ENCODE assay signal across 8 cellular contexts in the genomic region with DNA sequence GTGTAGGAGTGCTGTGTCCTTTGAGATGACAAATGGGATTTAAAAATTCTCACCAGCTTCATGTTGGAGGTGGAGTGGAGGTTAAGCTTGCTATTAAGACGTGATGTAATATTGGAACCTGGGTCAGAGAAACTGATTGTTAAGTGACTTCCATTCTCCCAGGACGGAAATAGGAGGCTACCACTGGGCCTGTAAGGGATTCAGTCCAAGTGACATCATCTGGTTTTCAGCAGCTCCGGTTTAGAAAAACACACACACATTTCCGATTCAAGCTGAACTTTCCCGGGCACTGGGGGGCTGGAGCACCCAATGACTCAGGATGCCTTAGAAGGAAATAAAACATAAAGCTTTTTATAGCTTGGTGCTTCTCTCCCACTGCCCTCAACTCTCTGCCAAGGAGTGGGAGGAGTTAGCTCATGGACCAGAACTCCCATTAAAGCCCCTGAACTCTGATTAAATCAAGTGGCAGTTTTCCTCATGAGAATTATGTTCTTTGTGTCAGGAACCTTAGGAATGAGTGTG. TPM values are rescaled to one million over a fixed set of nuclear protein-coding genes. Genes with fewer than 3 reads are reported as not detected.
DNase-seq lines count a peak whose midpoint lies in the region; ATAC-seq, FAIRE-seq and TF ChIP-seq lines count a peak whose summit lies in the region.

No MANE protein-coding gene starts in this region.

- H3K4me1 ChIP-seq in A673 (ENCODE audit: insufficient read depth, low read length, poor library complexity, severe bottlenecking) (peaks cover 55% of the 10 kb centered on the region), duodenal mucosa (ENCODE audit: control insufficient read depth in 1 of 2, insufficient read depth in 2 of 2, low read length in 2 of 2) (peaks cover 3 to 5% of the 10 kb centered on the region in 2 donors), mucosa of descending colon (ENCODE audit: low read depth) (no peaks in the 10 kb centered on the region)

- no peak for FAIRE-seq in HTR-8/SVneo (lab: Jason Lieb, UNC)

- ATAC-seq in mucosa of descending colon (peak; percentile 67), GM18907 (IDR thresholded peaks at IDR 0.05; ENCODE audit: unreplicated experiment) (no peak), GM18861 (IDR thresholded peaks at IDR 0.05; ENCODE audit: unreplicated experiment) (no peak), GM18505 (IDR thresholded peaks at IDR 0.05; ENCODE audit: unreplicated experiment) (no peak)

- TF ChIP-seq POLR2A in GM18505 (IDR thresholded peaks at IDR 0.05; ENCODE audit: borderline replicate concordance, extremely low read depth, insufficient read depth, insufficient read length), result no peak

- peaks cover 25% of the 10 kb centered on the region for H3K36me3 ChIP-seq in A673 (ENCODE audit: insufficient read depth, low read length, poor library complexity, severe bottlenecking)
- peaks cover 16 to 23% of the 10 kb centered on the region in 2 donors for H3K36me3 ChIP-seq in duodenal mucosa (ENCODE audit: control insufficient read depth in 1 of 2, insufficient read depth in 2 of 2, low read length in 2 of 2)
- H3K36me3 ChIP-seq in mucosa of descending colon (ENCODE audit: low read depth), result peaks cover 3% of the 10 kb centered on the region

- H3K9me3 ChIP-seq in A673 (ENCODE audit: low read depth, low read length, poor library complexity, severe bottlenecking) (no peaks in the 10 kb centered on the region), duodenal mucosa (ENCODE audit: control insufficient read depth in 1 of 2, low read length in 2 of 2) (no peaks in the 10 kb centered on the region), mucosa of descending colon (no peaks in the 10 kb centered on the region)

- TF ChIP-seq CTCF in A673 (conservative IDR thresholded peaks at IDR 0.05; ENCODE audit: low read depth, low read length), result no peak
- no peak for TF ChIP-seq CTCF in mucosa of descending colon (IDR thresholded peaks at IDR 0.05)

- intact Hi-C loops in A673 (cut with micrococcal nuclease; ENCODE audit: unreplicated experiment), result loop anchor here (2.0 kb wide), 1 partner anchor 34 kb away; no protein-coding TSS in a partner anchor
- intact Hi-C loops in mucosa of descending colon (cut with DNase I, micrococcal nuclease), result loop anchor here (10.0 kb wide), 1 partner anchor 106 kb away; no protein-coding TSS in a partner anchor

- no peak overlapping the region for H3K9ac ChIP-seq in duodenal mucosa (ENCODE audit: low read depth in 1 of 2, low read length in 2 of 2)

- DNase-seq in A673 (ENCODE audit: low spot score) (peak; percentile 94), HTR-8/SVneo (ENCODE audit: insufficient read length, low spot score) (peak; percentile 79), mucosa of descending colon (no peak), D341Med (ENCODE audit: low spot score) (no peak)

- H3K27ac ChIP-seq in A673 (ENCODE audit: low read depth, low read length, poor library complexity, severe bottlenecking), result peak overlapping the region; percentile 89
- H3K27ac ChIP-seq in duodenal mucosa (ENCODE audit: low read depth, low read length), result peak overlapping the region; percentile 15

- H3K4me3 ChIP-seq in A673 (ENCODE audit: low read depth, low read length, poor library complexity, severe bottlenecking) (no peak overlapping the region), duodenal mucosa (ENCODE audit: low read depth in 1 of 2, low read length in 2 of 2) (no peak overlapping the region), mucosa of descending colon (no peak overlapping the region)

- no TSS peak for BruUV-seq in A673 (replicated peaks; lab: Mats Ljungman, UMichigan)

- POLR2A ChIA-PET in A673 (lab: Charles Lee; ENCODE audit: low non-redundant PET), result interaction anchor here (0.5 to 0.7 kb wide), 4 partner anchors 35 to 375 kb away, joined by 3 to 7 read pairs (median 5); no protein-coding TSS in a partner anchor

- CTCF ChIA-PET in A673 (lab: Charles Lee), result interaction anchor here (0.7 to 2.0 kb wide), 2 partner anchors 9 to 10 kb away, joined by 4 to 11 read pairs; no protein-coding TSS in a partner anchor

- H3K27me3 ChIP-seq in A673 (replicated peaks; ENCODE audit: insufficient read depth, low read depth, low read length, poor library complexity) (no peaks in the 10 kb centered on the region), duodenal mucosa (ENCODE audit: control insufficient read depth in 1 of 2, insufficient read depth in 2 of 2, low read length in 2 of 2) (no peaks in the 10 kb centered on the region)

RNA-seq across cellular contexts. Expression of gene CALM1, which starts 12.4 kb away (rescaled TPM):
- total RNA-seq in A673 (2021) (961 and 998 TPM in 2 replicates), mucosa of descending colon (100 to 1,000 TPM; 610 to 985 (median 822) TPM)

Comparison
In these comparisons a context has a peak if more than half of its experiments do, and no peak if none do; other contexts are left out.
1. DNase-seq: peak in A673 (single experiment) and HTR-8/SVneo (single experiment); none in mucosa of descending colon (0 of 3) and D341Med (single experiment).